Comparison of ENCODE assay signal across 37 cellular contexts in genomic region chrX:3029084-3029483, GRCh38. TPM values are rescaled to one million over a fixed set of nuclear protein-coding genes. Genes with fewer than 3 reads are reported as not detected.
"Had no signal": no experiment of that assay in that cellular context is flagged by ENCODE, and none has a peak within 500 bp of the region (broad histone marks: within the 10 kb centered on the region; RNA-seq: fewer than 3 reads in every experiment).

No MANE protein-coding gene starts in this region.

- H3K36me3 Mint-ChIP-seq: activated naive CD4-positive, alpha-beta T cell treated with anti-CD3 and anti-CD28 coated beads, Interleukin-2, amount 10 ng/mL, durations not matched to agents 7 days and 5 days; activated naive CD4-positive, alpha-beta T cell treated with anti-CD3 and anti-CD28 coated beads, Interleukin-2, amount 50 U/mL, for 72 hours; activated naive CD8-positive, alpha-beta T cell treated with anti-CD3 and anti-CD28 coated beads, Interleukin-2, amount 10 ng/mL, durations not matched to agents 7 days and 5 days; brain had no signal

- DNase-seq: activated CD4-positive, alpha-beta memory T cell treated with anti-CD3 and anti-CD28 coated beads, Interleukin-2, amount 10 ng/mL, durations not matched to agents 7 days and 5 days; activated CD4-positive, alpha-beta T cell treated with anti-CD3 and anti-CD28 coated beads for 1 hour; activated CD4-positive, alpha-beta T cell treated with anti-CD3 and anti-CD28 coated beads for 4 hours; activated CD4-positive, alpha-beta T cell treated with anti-CD3 and anti-CD28 coated beads, Interleukin-2, amount 10 ng/mL, durations not matched to agents 7 days and 5 days; activated CD4-positive, alpha-beta T cell treated with anti-CD3 and anti-CD28 coated beads, Interleukin-2, amount 50 U/mL, for 4 hours; activated CD8-positive, alpha-beta memory T cell treated with anti-CD3 and anti-CD28 coated beads, Interleukin-2, amount 50 U/mL, for 48 hours; activated gamma-delta T cell; activated naive CD4-positive, alpha-beta T cell; activated naive CD4-positive, alpha-beta T cell treated with anti-CD3 and anti-CD28 coated beads, Interleukin-2, amount 10 ng/mL, durations not matched to agents 7 days and 5 days; activated naive CD8-positive, alpha-beta T cell treated with anti-CD3 and anti-CD28 coated beads, Interleukin-2, amount 10 ng/mL, durations not matched to agents 7 days and 5 days; activated T-cell treated with anti-CD3 and anti-CD28 coated beads for 4 hours; activated T-cell treated with anti-CD3 and anti-CD28 coated beads, Interleukin-2, amount 50 U/mL, for 24 hours; activated T-cell treated with anti-CD3 and anti-CD28 coated beads, Interleukin-2, amount 50 U/mL, for 72 hours; central memory CD4-positive, alpha-beta T cell; cerebellar nuclear complex; colonic mucosa; effector CD8-positive, alpha-beta T cell; esophagus squamous epithelium; foreskin melanocyte; heart right ventricle; T-helper 17 cell; T1000 had no signal

- H3K9me3 ChIP-seq: breast epithelium, colonic mucosa, esophagus squamous epithelium, gastroesophageal sphincter had no signal

- H3K27me3 Mint-ChIP-seq: activated CD4-positive, alpha-beta T cell treated with anti-CD3 and anti-CD28 coated beads, Interleukin-2, amount 10 ng/mL, durations not matched to agents 7 days and 5 days; activated naive CD4-positive, alpha-beta T cell treated with anti-CD3 and anti-CD28 coated beads, Interleukin-2, amount 10 ng/mL, durations not matched to agents 7 days and 5 days; activated naive CD8-positive, alpha-beta T cell treated with anti-CD3 and anti-CD28 coated beads, Interleukin-2, amount 10 ng/mL, durations not matched to agents 7 days and 5 days; brain; T-helper 17 cell had no signal

- H3K27ac ChIP-seq: ascending aorta, breast epithelium, cardiac muscle cell, colonic mucosa, epithelial cell of prostate, esophagus squamous epithelium, gastroesophageal sphincter, heart right ventricle, VCaP had no signal

- H3K9me3 Mint-ChIP-seq: activated CD4-positive, alpha-beta memory T cell treated with anti-CD3 and anti-CD28 coated beads, Interleukin-2, amount 10 ng/mL, durations not matched to agents 7 days and 5 days; activated CD4-positive, alpha-beta T cell treated with anti-CD3 and anti-CD28 coated beads, Interleukin-2, amount 10 ng/mL, durations not matched to agents 7 days and 5 days; activated naive CD4-positive, alpha-beta T cell treated with anti-CD3 and anti-CD28 coated beads, Interleukin-2, amount 10 ng/mL, durations not matched to agents 7 days and 5 days; activated naive CD4-positive, alpha-beta T cell treated with anti-CD3 and anti-CD28 coated beads, Interleukin-2, amount 50 U/mL, for 72 hours; activated naive CD8-positive, alpha-beta T cell treated with anti-CD3 and anti-CD28 coated beads, Interleukin-2, amount 10 ng/mL, durations not matched to agents 7 days and 5 days; activated T-cell treated with anti-CD3 and anti-CD28 coated beads, Interleukin-2, amount 50 U/mL, for 24 hours; activated T-cell treated with anti-CD3 and anti-CD28 coated beads, Interleukin-2, amount 50 U/mL, for 72 hours; T-helper 2 cell treated with Interferon-gamma antibody and Interleukin-4, amounts not matched to agents 5 μg/mL and 100 μg/mL, for 36 hours had no signal

- H3K27ac Mint-ChIP-seq: activated CD4-positive, alpha-beta memory T cell treated with anti-CD3 and anti-CD28 coated beads, Interleukin-2, amount 10 ng/mL, durations not matched to agents 7 days and 5 days; activated CD4-positive, alpha-beta T cell treated with anti-CD3 and anti-CD28 coated beads, Interleukin-2, amount 10 ng/mL, durations not matched to agents 7 days and 5 days; activated naive CD4-positive, alpha-beta T cell treated with anti-CD3 and anti-CD28 coated beads, Interleukin-2, amount 10 ng/mL, durations not matched to agents 7 days and 5 days; activated naive CD4-positive, alpha-beta T cell treated with anti-CD3 and anti-CD28 coated beads, Interleukin-2, amount 50 U/mL, for 72 hours; activated naive CD8-positive, alpha-beta T cell treated with anti-CD3 and anti-CD28 coated beads, Interleukin-2, amount 10 ng/mL, durations not matched to agents 7 days and 5 days; activated T-cell treated with anti-CD3 and anti-CD28 coated beads, Interleukin-2, amount 50 U/mL, for 24 hours; activated T-cell treated with anti-CD3 and anti-CD28 coated beads, Interleukin-2, amount 50 U/mL, for 72 hours; brain; T-helper 17 cell; T-helper 2 cell treated with Interferon-gamma antibody and Interleukin-4, amounts not matched to agents 5 μg/mL and 100 μg/mL, for 36 hours; WTC11 had no signal

- H3K27me3 ChIP-seq: ascending aorta, breast epithelium, cardiac muscle cell, colonic mucosa, esophagus squamous epithelium, gastroesophageal sphincter had no signal

- ATAC-seq: activated naive CD4-positive, alpha-beta T cell treated with anti-CD3 and anti-CD28 coated beads, Interleukin-2, amount 50 U/mL, for 72 hours; activated T-cell treated with anti-CD3 and anti-CD28 coated beads, Interleukin-2, amount 50 U/mL, for 72 hours; gastroesophageal sphincter; heart right ventricle; T-helper 17 cell; WTC11 had no signal

- H3K4me1 Mint-ChIP-seq: activated CD4-positive, alpha-beta memory T cell treated with anti-CD3 and anti-CD28 coated beads, Interleukin-2, amount 10 ng/mL, durations not matched to agents 7 days and 5 days; activated CD4-positive, alpha-beta T cell treated with anti-CD3 and anti-CD28 coated beads, Interleukin-2, amount 10 ng/mL, durations not matched to agents 7 days and 5 days; activated naive CD4-positive, alpha-beta T cell treated with anti-CD3 and anti-CD28 coated beads, Interleukin-2, amount 10 ng/mL, durations not matched to agents 7 days and 5 days; activated naive CD8-positive, alpha-beta T cell treated with anti-CD3 and anti-CD28 coated beads, Interleukin-2, amount 10 ng/mL, durations not matched to agents 7 days and 5 days; brain; T-helper 17 cell; WTC11 had no signal

- H3K4me3 Mint-ChIP-seq: activated CD4-positive, alpha-beta memory T cell treated with anti-CD3 and anti-CD28 coated beads, Interleukin-2, amount 10 ng/mL, durations not matched to agents 7 days and 5 days; activated CD4-positive, alpha-beta T cell treated with anti-CD3 and anti-CD28 coated beads, Interleukin-2, amount 10 ng/mL, durations not matched to agents 7 days and 5 days; activated naive CD4-positive, alpha-beta T cell treated with anti-CD3 and anti-CD28 coated beads, Interleukin-2, amount 10 ng/mL, durations not matched to agents 7 days and 5 days; activated naive CD8-positive, alpha-beta T cell treated with anti-CD3 and anti-CD28 coated beads, Interleukin-2, amount 10 ng/mL, durations not matched to agents 7 days and 5 days; activated T-cell treated with anti-CD3 and anti-CD28 coated beads, Interleukin-2, amount 50 U/mL, for 24 hours; activated T-cell treated with anti-CD3 and anti-CD28 coated beads, Interleukin-2, amount 50 U/mL, for 72 hours; brain; T-helper 17 cell; T-helper 2 cell treated with Interferon-gamma antibody and Interleukin-4, amounts not matched to agents 5 μg/mL and 100 μg/mL, for 36 hours; WTC11 had no signal

- H3K4me1 ChIP-seq: ascending aorta, breast epithelium, colonic mucosa, gastroesophageal sphincter, heart right ventricle had no signal

RNA-seq across cellular contexts. Expression of gene ARSF, which starts 12.2 kb away (rescaled TPM):
- total RNA-seq: activated CD4-positive, alpha-beta memory T cell treated with anti-CD3 and anti-CD28 coated beads, Interleukin-2, amount 10 ng/mL, durations not matched to agents 7 days and 5 days; activated CD4-positive, alpha-beta T cell treated with anti-CD3 and anti-CD28 coated beads, Interleukin-2, amount 10 ng/mL, durations not matched to agents 7 days and 5 days; activated naive CD4-positive, alpha-beta T cell treated with anti-CD3 and anti-CD28 coated beads, Interleukin-2, amount 50 U/mL, for 72 hours; activated naive CD8-positive, alpha-beta T cell treated with anti-CD3 and anti-CD28 coated beads, Interleukin-2, amount 10 ng/mL, durations not matched to agents 7 days and 5 days; activated T-cell treated with anti-CD3 and anti-CD28 coated beads, Interleukin-2, amount 50 U/mL, for 72 hours; ascending aorta; breast epithelium; cardiac muscle cell; colonic mucosa; dermis microvascular lymphatic vessel endothelial cell; endothelial cell of umbilical vein; fibroblast of villous mesenchyme; glomerular endothelial cell; heart right ventricle; T-helper 17 cell; WTC11 had no signal

RNA-seq across cellular contexts. Expression of gene ARSH, which starts 22.7 kb away (rescaled TPM):
- total RNA-seq: activated CD4-positive, alpha-beta memory T cell treated with anti-CD3 and anti-CD28 coated beads, Interleukin-2, amount 10 ng/mL, durations not matched to agents 7 days and 5 days; activated CD4-positive, alpha-beta T cell treated with anti-CD3 and anti-CD28 coated beads, Interleukin-2, amount 10 ng/mL, durations not matched to agents 7 days and 5 days; activated naive CD4-positive, alpha-beta T cell treated with anti-CD3 and anti-CD28 coated beads, Interleukin-2, amount 50 U/mL, for 72 hours; activated naive CD8-positive, alpha-beta T cell treated with anti-CD3 and anti-CD28 coated beads, Interleukin-2, amount 10 ng/mL, durations not matched to agents 7 days and 5 days; activated T-cell treated with anti-CD3 and anti-CD28 coated beads, Interleukin-2, amount 50 U/mL, for 72 hours; ascending aorta; cardiac muscle cell; colonic mucosa; dermis microvascular lymphatic vessel endothelial cell; endothelial cell of umbilical vein; fibroblast of lung; fibroblast of villous mesenchyme; glomerular endothelial cell; heart right ventricle; T-helper 17 cell; WTC11 had no signal
